ENCODE assay signal across 1 cellular context in the genomic region with DNA sequence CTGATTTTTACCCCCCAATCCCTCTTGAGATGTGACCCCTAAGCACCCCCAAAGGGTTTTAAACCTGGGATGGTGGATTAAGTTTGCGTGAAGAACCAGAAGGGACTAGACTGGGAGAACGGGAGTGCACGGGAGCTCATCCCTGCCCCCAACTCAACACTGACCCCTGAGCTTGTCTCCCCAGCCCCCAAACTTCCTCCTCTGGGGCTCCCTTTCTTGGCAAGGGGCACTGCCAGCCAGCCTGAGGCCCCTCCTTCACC.
TF ChIP-seq lines count a peak whose summit lies in the region.

No MANE protein-coding gene starts in this region.

TF ChIP-seq in IMR-90, 13 proteins besides CTCF, POLR2A, EP300 and RAD21 (continued from another document):
- TF ChIP-seq ELK1 (IDR thresholded peaks at IDR 0.05; ENCODE audit: borderline replicate concordance, low read depth, low read length) (no peak), RFX5 (IDR thresholded peaks at IDR 0.05; ENCODE audit: low read depth, low read length) (no peak), BHLHE40 (IDR thresholded peaks at IDR 0.05; ENCODE audit: low read depth, low read length) (no peak), CHD1 (IDR thresholded peaks at IDR 0.05; ENCODE audit: low read depth, low read length) (no peak), SMC3 (IDR thresholded peaks at IDR 0.05; ENCODE audit: low read depth, low read length) (no peak), NFE2L2 (IDR thresholded peaks at IDR 0.05; ENCODE audit: low read depth, low read length) (no peak), MXI1 (IDR thresholded peaks at IDR 0.05; ENCODE audit: borderline replicate concordance, low read depth, low read length) (no peak), FOS (IDR thresholded peaks at IDR 0.05; ENCODE audit: low read depth, low read length) (no peak), RCOR1 (IDR thresholded peaks at IDR 0.05; ENCODE audit: insufficient replicate concordance, low read length) (no peak), USF2 (IDR thresholded peaks at IDR 0.05; ENCODE audit: low read depth, low read length) (no peak), MAFK (IDR thresholded peaks at IDR 0.05; ENCODE audit: low read depth, low read length) (no peak)
